ENCODE assay signal across 10 cellular contexts in genomic region chr2:239109041-239109915, GRCh38.
DNase-seq lines count a peak whose midpoint lies in the region; ATAC-seq and TF ChIP-seq lines count a peak whose summit lies in the region.
"Had no signal": no experiment of that assay in that cellular context is flagged by ENCODE, and none has a peak within 500 bp of the region (broad histone marks: within the 10 kb centered on the region; RNA-seq: fewer than 3 reads in every experiment).

No MANE protein-coding gene starts in this region.

- no peak overlapping the region for H3K9ac ChIP-seq in muscle layer of colon (ENCODE audit: low read length)

- H3K27ac Mint-ChIP-seq in activated CD8-positive, alpha-beta memory T cell treated with anti-CD3 and anti-CD28 coated beads, Interleukin-2, amount 10 ng/mL, durations not matched to agents 7 days and 5 days = no peak overlapping the region
- H3K27ac Mint-ChIP-seq: T-helper 1 cell treated with Interleukin-12 subunit alpha and Interleukin-12 subunit beta and Interleukin-4 antibody, amounts not matched to agents 30 μg/mL and 1 μg/mL, for 36 hours had no signal

- H3K27ac ChIP-seq in muscle layer of colon (ENCODE audit: low read depth, low read length) (peak overlapping the region; percentile 64), ovary (peak overlapping the region in 1 of 2 donors; percentile 75)

- H3K36me3 ChIP-seq in muscle layer of colon (ENCODE audit: insufficient read depth, low read length) (peaks cover 79% of the 10 kb centered on the region), ovary (no peaks in the 10 kb centered on the region), H7 (replicated peaks; ENCODE audit: control insufficient read depth, insufficient read depth, low read length) (no peaks in the 10 kb centered on the region; the same call in none of the 2 replicates)

- no peak for TF ChIP-seq CTCF in ovary (IDR thresholded peaks at IDR 0.05)

- H3K36me3 Mint-ChIP-seq in activated CD8-positive, alpha-beta memory T cell treated with anti-CD3 and anti-CD28 coated beads, Interleukin-2, amount 10 ng/mL, durations not matched to agents 7 days and 5 days = no peaks in the 10 kb centered on the region

- H3K27me3 ChIP-seq in muscle layer of colon (ENCODE audit: control insufficient read depth in 1 of 2, insufficient read depth in 2 of 2, low read length in 2 of 2) (no peaks in the 10 kb centered on the region), ovary (no peaks in the 10 kb centered on the region), H7 (ENCODE audit: control insufficient read depth, insufficient read depth, low read length) (no peaks in the 10 kb centered on the region)

- H3K4me1 ChIP-seq in muscle layer of colon (ENCODE audit: insufficient read depth, low read length) = peaks cover 46% of the 10 kb centered on the region
- H3K4me1 ChIP-seq in ovary (ENCODE audit: insufficient read depth) = peaks cover 16% of the 10 kb centered on the region

- DNase-seq in COLO668 (lab: John Stamatoyannopoulos, UW; ENCODE audit: unreplicated experiment) (peak; percentile 95), NCI-H2029 (lab: John Stamatoyannopoulos, UW) (peak; percentile 86), cerebellum (ENCODE audit: low spot score) (peak; percentile 62), ovary (no peak), GM19240 (ENCODE audit: insufficient read length, low spot score) (no peak), H7 (no peak)
- DNase-seq in activated CD8-positive, alpha-beta memory T cell treated with anti-CD3 and anti-CD28 coated beads, Interleukin-2, amount 10 ng/mL, durations not matched to agents 7 days and 5 days = no peak
- DNase-seq: stimulated activated CD4-positive, alpha-beta T cell treated with anti-CD3 and anti-CD28 coated beads, Interleukin-1b, Interleukin-23, amount 100 ng/mL, for 48 hours had no signal

- no peaks in the 10 kb centered on the region for H3K27me3 Mint-ChIP-seq in activated CD8-positive, alpha-beta memory T cell treated with anti-CD3 and anti-CD28 coated beads, Interleukin-2, amount 10 ng/mL, durations not matched to agents 7 days and 5 days

- no peak overlapping the region for H3K4me3 Mint-ChIP-seq in activated CD8-positive, alpha-beta memory T cell treated with anti-CD3 and anti-CD28 coated beads, Interleukin-2, amount 10 ng/mL, durations not matched to agents 7 days and 5 days
- H3K4me3 Mint-ChIP-seq: T-helper 1 cell treated with Interleukin-12 subunit alpha and Interleukin-12 subunit beta and Interleukin-4 antibody, amounts not matched to agents 30 μg/mL and 1 μg/mL, for 36 hours had no signal

- H3K9me3 Mint-ChIP-seq in activated CD8-positive, alpha-beta memory T cell treated with anti-CD3 and anti-CD28 coated beads, Interleukin-2, amount 10 ng/mL, durations not matched to agents 7 days and 5 days (ENCODE audit: low read depth) = no peaks in the 10 kb centered on the region
- H3K9me3 Mint-ChIP-seq: T-helper 1 cell treated with Interleukin-12 subunit alpha and Interleukin-12 subunit beta and Interleukin-4 antibody, amounts not matched to agents 30 μg/mL and 1 μg/mL, for 36 hours had no signal

- no peaks in the 10 kb centered on the region for H3K4me1 Mint-ChIP-seq in activated CD8-positive, alpha-beta memory T cell treated with anti-CD3 and anti-CD28 coated beads, Interleukin-2, amount 10 ng/mL, durations not matched to agents 7 days and 5 days

- WGBS in ovary, 3 donors = 78 to 87% (median 86%) methylated on average over 19 of the region's 19 CpGs

- intact Hi-C loops in ovary (cut with DNase I) = no loop called here

- no peaks in the 10 kb centered on the region for H3K9me3 ChIP-seq in muscle layer of colon (ENCODE audit: low read length)
- no peaks in the 10 kb centered on the region for H3K9me3 ChIP-seq in ovary

- TF ChIP-seq EP300 in ovary (IDR thresholded peaks at IDR 0.05) = no peak

- no peak for TF ChIP-seq POLR2A in ovary (IDR thresholded peaks at IDR 0.05)

- CTCF ChIA-PET in activated CD8-positive, alpha-beta memory T cell treated with anti-CD3 and anti-CD28 coated beads, Interleukin-2, amount 10 ng/mL, durations not matched to agents 7 days and 5 days (lab: Charles Lee) = no interaction called here

- no peak for ATAC-seq in activated CD8-positive, alpha-beta memory T cell treated with anti-CD3 and anti-CD28 coated beads, Interleukin-2, amount 10 ng/mL, durations not matched to agents 7 days and 5 days

- H3K4me3 ChIP-seq in muscle layer of colon (ENCODE audit: low read depth in 1 of 2, low read length in 2 of 2) = no peak overlapping the region
- H3K4me3 ChIP-seq in ovary = no peak overlapping the region
- H3K4me3 ChIP-seq in H7 (ENCODE audit: insufficient read depth, low read depth, low read length) = no peak overlapping the region

Comparison
In these comparisons a context has a peak if more than half of its experiments do, and no peak if none do; other contexts are left out.
1. DNase-seq: peak in COLO668 (single experiment), NCI-H2029 (single experiment) and cerebellum (single experiment); none in ovary (0 of 5), activated CD8-positive, alpha-beta memory T cell treated with anti-CD3 and anti-CD28 coated beads, Interleukin-2, amount 10 ng/mL, durations not matched to agents 7 days and 5 days (single experiment), GM19240 (single experiment) and H7 (single experiment).